In genomic region chr14:74653386-74654138, GRCh38 we compare ENCODE assay signal across 16 cellular contexts. TPM values are rescaled to one million over a fixed set of nuclear protein-coding genes. Genes with fewer than 3 reads are reported as not detected.
DNase-seq lines count a peak whose midpoint lies in the region; ATAC-seq and TF ChIP-seq lines count a peak whose summit lies in the region.
"Had no signal": no experiment of that assay in that cellular context is flagged by ENCODE, and none has a peak within 500 bp of the region (broad histone marks: within the 10 kb centered on the region; RNA-seq: fewer than 3 reads in every experiment).

No MANE protein-coding gene starts in this region.

- peaks cover 86% of the 10 kb centered on the region for H3K4me1 ChIP-seq in GM23248 (ENCODE audit: insufficient read depth)
- no peaks in the 10 kb centered on the region for H3K4me1 ChIP-seq in mucosa of descending colon (ENCODE audit: low read depth)
- H3K4me1 ChIP-seq: body of pancreas, HAP-1 had no signal

- H3K4me1 Mint-ChIP-seq in effector memory CD8-positive, alpha-beta T cell (ENCODE audit: low read depth in 2 of 2) = peaks cover 14 to 16% of the 10 kb centered on the region in 2 donors
- H3K4me1 Mint-ChIP-seq in naive thymus-derived CD8-positive, alpha-beta T cell = peaks cover 0 to 14% (median 13%) of the 10 kb centered on the region in 4 donors

- no peak overlapping the region for H3K9ac ChIP-seq in GM23248

- H3K27me3 Mint-ChIP-seq in effector memory CD8-positive, alpha-beta T cell = no peaks in the 10 kb centered on the region
- H3K27me3 Mint-ChIP-seq in naive thymus-derived CD8-positive, alpha-beta T cell = no peaks in the 10 kb centered on the region
- H3K27me3 Mint-ChIP-seq: activated CD4-positive, alpha-beta memory T cell treated with anti-CD3 and anti-CD28 coated beads, Interleukin-2, amount 10 ng/mL, durations not matched to agents 7 days and 5 days had no signal

- H2AFZ ChIP-seq in GM23248 = no peak overlapping the region

- H3K36me3 Mint-ChIP-seq in effector memory CD8-positive, alpha-beta T cell (ENCODE audit: insufficient read depth) = peaks cover 3% of the 10 kb centered on the region
- peaks cover 2 to 21% (median 3%) of the 10 kb centered on the region in 3 donors for H3K36me3 Mint-ChIP-seq in naive thymus-derived CD8-positive, alpha-beta T cell

- H3F3A ChIP-seq in GM23248 (ENCODE audit: insufficient read depth) = peaks cover 60% of the 10 kb centered on the region

- H3K4me3 ChIP-seq in GM23248 (no peak overlapping the region), mucosa of descending colon (no peak overlapping the region)
- H3K4me3 ChIP-seq: body of pancreas, HAP-1, K562 had no signal

- no peaks in the 10 kb centered on the region for H3K27me3 ChIP-seq in GM23248 (replicated peaks; ENCODE audit: insufficient read depth)
- H3K27me3 ChIP-seq: body of pancreas, foreskin keratinocyte had no signal

- H3K36me3 ChIP-seq in GM23248 (ENCODE audit: low read depth) = no peaks in the 10 kb centered on the region
- no peaks in the 10 kb centered on the region for H3K36me3 ChIP-seq in mucosa of descending colon (ENCODE audit: low read depth)

- H3K4me2 ChIP-seq in GM23248 (ENCODE audit: unreplicated experiment) = peak overlapping the region; percentile 35

- TF ChIP-seq CTCF in AG09319 (IDR thresholded peaks at IDR 0.05; ENCODE audit: low read depth, low read length) (no peak), mucosa of descending colon (IDR thresholded peaks at IDR 0.05) (no peak)

- H3K27ac Mint-ChIP-seq in effector memory CD8-positive, alpha-beta T cell = peak overlapping the region; percentile 55 to 80
- peak overlapping the region in 9 of 10 donors; percentile 18 to 72 (median 57) for H3K27ac Mint-ChIP-seq in naive thymus-derived CD8-positive, alpha-beta T cell
- H3K27ac Mint-ChIP-seq: activated CD4-positive, alpha-beta memory T cell treated with anti-CD3 and anti-CD28 coated beads, Interleukin-2, amount 10 ng/mL, durations not matched to agents 7 days and 5 days had no signal

- H3K27ac ChIP-seq in GM23248 = peak overlapping the region; percentile 82
- H3K27ac ChIP-seq: body of pancreas, foreskin keratinocyte had no signal

- in situ Hi-C loops in GM23248 (cut with MboI) = no loop called here

- DNase-seq in AG09319 (ENCODE audit: extremely low read depth, low read depth) (peak; percentile 55), GM23248 (peak; percentile 78), mucosa of descending colon (no peak), LoVo (ENCODE audit: low spot score) (no peak)
- no peak for DNase-seq in effector memory CD8-positive, alpha-beta T cell
- DNase-seq in naive thymus-derived CD8-positive, alpha-beta T cell = no peak
- no peak for DNase-seq in activated CD4-positive, alpha-beta T cell treated with anti-CD3 and anti-CD28 coated beads for 4 hours
- DNase-seq in activated CD4-positive, alpha-beta T cell treated with anti-CD3 and anti-CD28 coated beads for 1 hour = no peak
- DNase-seq: activated CD4-positive, alpha-beta memory T cell treated with anti-CD3 and anti-CD28 coated beads, Interleukin-2, amount 10 ng/mL, durations not matched to agents 7 days and 5 days; activated effector memory CD4-positive, alpha-beta T cell treated with Interleukin-2 at 50 U/mL for 16 hours; body of pancreas; DMS153; foreskin keratinocyte; left ventricle myocardium superior had no signal

- H3K9me3 ChIP-seq in GM23248 (ENCODE audit: low read depth) (no peaks in the 10 kb centered on the region), mucosa of descending colon (no peaks in the 10 kb centered on the region)
- H3K9me3 ChIP-seq: body of pancreas, HAP-1 had no signal

- POLR2A ChIA-PET in naive thymus-derived CD8-positive, alpha-beta T cell (lab: Charles Lee) = interaction anchor here (1.5 kb wide), 1 partner anchor 13 kb away, joined by 3 read pairs; no protein-coding TSS in a partner anchor

- ATAC-seq in effector memory CD8-positive, alpha-beta T cell (replicated peaks) = no peak
- ATAC-seq in naive thymus-derived CD8-positive, alpha-beta T cell = no peak
- ATAC-seq in mucosa of descending colon = no peak
- ATAC-seq: body of pancreas, foreskin keratinocyte, K562, left ventricle myocardium superior had no signal

- WGBS in GM23248 (ENCODE audit: low coverage in 1 of 2, low lambda C conversion rate in 2 of 2, missing lambda C conversion rate in 2 of 2), 2 experiments = 26 to 27% methylated on average over 15 of the region's 15 CpGs

- no peaks in the 10 kb centered on the region for H3K9me2 ChIP-seq in GM23248 (ENCODE audit: insufficient read depth)

- H4K20me1 ChIP-seq in GM23248 (ENCODE audit: insufficient read depth) = no peaks in the 10 kb centered on the region

- H3K9me3 Mint-ChIP-seq in effector memory CD8-positive, alpha-beta T cell = no peaks in the 10 kb centered on the region
- H3K9me3 Mint-ChIP-seq in naive thymus-derived CD8-positive, alpha-beta T cell = no peaks in the 10 kb centered on the region
- H3K9me3 Mint-ChIP-seq: activated CD4-positive, alpha-beta memory T cell treated with anti-CD3 and anti-CD28 coated beads, Interleukin-2, amount 10 ng/mL, durations not matched to agents 7 days and 5 days had no signal

- H3K4me3 Mint-ChIP-seq in effector memory CD8-positive, alpha-beta T cell = no peak overlapping the region
- H3K4me3 Mint-ChIP-seq in naive thymus-derived CD8-positive, alpha-beta T cell = no peak overlapping the region
- H3K4me3 Mint-ChIP-seq: activated CD4-positive, alpha-beta memory T cell treated with anti-CD3 and anti-CD28 coated beads, Interleukin-2, amount 10 ng/mL, durations not matched to agents 7 days and 5 days had no signal

- H3K79me2 ChIP-seq in GM23248 (ENCODE audit: insufficient read depth) = no peaks in the 10 kb centered on the region

- intact Hi-C loops in mucosa of descending colon (cut with DNase I, micrococcal nuclease) = no loop called here

RNA-seq across cellular contexts. Expression of gene LTBP2, which starts 41.5 kb away (rescaled TPM):
- total RNA-seq in GM23248 (2014; rRNA removed; shearing (Covaris generic)) = 441 and 456 TPM in 2 replicates
- 73.5 and 73.7 TPM in 2 replicates for polyA plus RNA-seq in GM23248 (2016; fragmentation: Nextera tagmentation; extraction: Ambion mirVana)
- total RNA-seq in naive thymus-derived CD8-positive, alpha-beta T cell = under 1 TPM; 0.55 to 0.60 TPM
- under 1 TPM; 0.06 to 0.65 (median 0.47) TPM for polyA plus RNA-seq in naive thymus-derived CD8-positive, alpha-beta T cell
- total RNA-seq in mucosa of descending colon = 10 to 100 TPM in 1 of 3 donors, 1 to 10 TPM in 2; 1.7 to 10.2 (median 3.0) TPM

RNA-seq across cellular contexts. Expression of gene AREL1, which starts 59.3 kb away (rescaled TPM):
- 21.0 and 25.6 TPM in 2 replicates for total RNA-seq in GM23248 (2014; rRNA removed; shearing (Covaris generic))
- 12.9 and 14.2 TPM in 2 replicates for polyA plus RNA-seq in GM23248 (2016; fragmentation: Nextera tagmentation; extraction: Ambion mirVana)
- 10 to 100 TPM; 49.7 to 52.9 TPM for total RNA-seq in naive thymus-derived CD8-positive, alpha-beta T cell
- 10 to 100 TPM; 17.3 to 20.6 (median 19.3) TPM for polyA plus RNA-seq in naive thymus-derived CD8-positive, alpha-beta T cell
- total RNA-seq in mucosa of descending colon = 10 to 100 TPM; 39.9 to 60.1 (median 42.2) TPM

RNA-seq across cellular contexts. Expression of gene FCF1, which starts 59.4 kb away (rescaled TPM):
- 28.7 and 39.2 TPM in 2 replicates for total RNA-seq in GM23248 (2014; rRNA removed; shearing (Covaris generic))
- polyA plus RNA-seq in GM23248 (2016; fragmentation: Nextera tagmentation; extraction: Ambion mirVana) = 24.3 and 26.0 TPM in 2 replicates
- total RNA-seq in naive thymus-derived CD8-positive, alpha-beta T cell = 10 to 100 TPM; 65.8 to 66.8 TPM
- polyA plus RNA-seq in naive thymus-derived CD8-positive, alpha-beta T cell = 10 to 100 TPM; 31.7 to 37.1 (median 34.7) TPM
- 10 to 100 TPM; 31.7 to 46.5 (median 43.0) TPM for total RNA-seq in mucosa of descending colon

Comparison
In these comparisons a context has a peak if more than half of its experiments do, and no peak if none do; other contexts are left out.
1. DNase-seq: peak in AG09319 (single experiment) and GM23248 (single experiment); none in effector memory CD8-positive, alpha-beta T cell (0 of 3), naive thymus-derived CD8-positive, alpha-beta T cell (0 of 10), mucosa of descending colon (0 of 3), LoVo (single experiment), activated CD4-positive, alpha-beta T cell treated with anti-CD3 and anti-CD28 coated beads for 4 hours (0 of 2) and activated CD4-positive, alpha-beta T cell treated with anti-CD3 and anti-CD28 coated beads for 1 hour (single experiment).
2. RNA of gene LTBP2, which starts 41.5 kb away (total RNA-seq): 441 to 456 TPM in GM23248; 1.7 to 10.2 TPM in mucosa of descending colon and 0.55 to 0.60 TPM in naive thymus-derived CD8-positive, alpha-beta T cell; every median in the first group is over 10 times any median in the second.